8 cellular contexts compared by ENCODE assay signal in genomic region chr19:40190891-40191835, GRCh38. TPM values are rescaled to one million over a fixed set of nuclear protein-coding genes. Genes with fewer than 3 reads are reported as not detected.
DNase-seq lines count a peak whose midpoint lies in the region; ATAC-seq and TF ChIP-seq lines count a peak whose summit lies in the region.

TSS of gene MAP3K10 (plus strand) at chr19:40191426. CDS start at chr19:40192032, 606 bp downstream.

- CTCF ChIA-PET in HEK293T (lab: Yijun Ruan, JAX), result interaction anchor here (1.0 to 1.1 kb wide), 2 partner anchors 26 to 29 kb away, joined by 3 to 6 read pairs; no protein-coding TSS in a partner anchor

- 2% methylated on average over 34 of the region's 116 CpGs for WGBS in hepatocyte (ENCODE audit: low lambda C conversion rate, missing lambda C conversion rate)

- H2AFZ ChIP-seq in hepatocyte, result peak within 1 kb of the TSS; percentile 100

- ATAC-seq in GM18870 (IDR thresholded peaks at IDR 0.05; ENCODE audit: unreplicated experiment), result no peak

- H3K4me2 ChIP-seq in hepatocyte, result peak within 1 kb of the TSS; percentile 99

- peak; percentile 84 for DNase-seq in HEK293T (ENCODE audit: extremely low spot score)
- DNase-seq in NB4 (ENCODE audit: low read depth), result peak; percentile 59
- peak; percentile 54 to 79 (median 64) for DNase-seq in T-helper 2 cell
- peak in 1 of 2 donors; percentile 86 for DNase-seq in ascending aorta (ENCODE audit: low spot score in 2 of 2)
- DNase-seq in hepatocyte (ENCODE audit: low spot score), result peak; percentile 88
- DNase-seq in retinal pigment epithelial cell (ENCODE audit: low read depth), result no peak

- H4K20me1 ChIP-seq in hepatocyte (ENCODE audit: insufficient read depth, poor library complexity, severe bottlenecking), result no peaks in the 10 kb centered on the region

- H3K9me3 ChIP-seq in ascending aorta (no peaks in the 10 kb centered on the region), hepatocyte (ENCODE audit: low read depth) (no peaks in the 10 kb centered on the region)

- peak within 1 kb of the TSS; percentile 59 for H3K4me3 ChIP-seq in NB4 (ENCODE audit: low read depth, low read length)
- peak within 1 kb of the TSS; percentile 75 to 99 for H3K4me3 ChIP-seq in ascending aorta
- peak within 1 kb of the TSS; percentile 85 for H3K4me3 ChIP-seq in hepatocyte
- H3K4me3 ChIP-seq in retinal pigment epithelial cell (ENCODE audit: low read length), result peak within 1 kb of the TSS; percentile 81

- no peaks in the 10 kb centered on the region for H3K27me3 ChIP-seq in ascending aorta
- H3K27me3 ChIP-seq in hepatocyte, result no peaks in the 10 kb centered on the region

- H3K4me1 ChIP-seq in ascending aorta (peaks cover 9 to 22% of the 10 kb centered on the region in 2 donors), hepatocyte (ENCODE audit: insufficient read depth) (peaks cover 4% of the 10 kb centered on the region)

- H3K36me3 ChIP-seq in ascending aorta, result no peaks in the 10 kb centered on the region
- no peaks in the 10 kb centered on the region for H3K36me3 ChIP-seq in hepatocyte (replicated peaks; ENCODE audit: insufficient read depth, low read depth)

- TF ChIP-seq CTCF in NB4 (IDR thresholded peaks at IDR 0.05; ENCODE audit: low read depth, low read length), result no peak
- no peak for TF ChIP-seq CTCF in ascending aorta (IDR thresholded peaks at IDR 0.05)
- TF ChIP-seq CTCF in hepatocyte (IDR thresholded peaks at IDR 0.05; ENCODE audit: poor library complexity), result no peak
- TF ChIP-seq CTCF in retinal pigment epithelial cell (conservative IDR thresholded peaks at IDR 0.05; ENCODE audit: low read depth, low read length), result no peak

- POLR2A ChIA-PET in HEK293T (lab: Yijun Ruan, JAX), result interaction anchor here (0.9 to 1.8 kb wide), 5 partner anchors 26 to 274 kb away, joined by 3 to 5 read pairs (median 3); partner anchors contain the start of gene ZNF780A

- intact Hi-C loops in ascending aorta (cut with DNase I), result loop anchor here (2.0 to 5.0 kb wide), 5 partner anchors 32 to 344 kb away; partner anchors contain the start of genes C19orf47, FBL, PLD3 and PSMC4

- peak within 1 kb of the TSS; percentile 92 to 99 for H3K27ac ChIP-seq in ascending aorta
- peak within 1 kb of the TSS; percentile 96 for H3K27ac ChIP-seq in hepatocyte

- H3K79me2 ChIP-seq in hepatocyte, result no peaks in the 10 kb centered on the region

- no peaks in the 10 kb centered on the region for H3K9me2 ChIP-seq in hepatocyte (replicated peaks; ENCODE audit: insufficient read depth)

- TF ChIP-seq POLR2A in GM10847 (IDR thresholded peaks at IDR 0.05; ENCODE audit: extremely low read depth, insufficient read length) (peak; percentile 2), NB4 (IDR thresholded peaks at IDR 0.05; ENCODE audit: extremely low read depth, insufficient read length) (no peak)

TF ChIP-seq in HEK293T, 16 proteins besides CTCF, POLR2A, EP300 and RAD21:
- TF ChIP-seq HDGF (IDR thresholded peaks at IDR 0.05; ENCODE audit: borderline replicate concordance), result no peak
- TF ChIP-seq L3MBTL2 (conservative IDR thresholded peaks at IDR 0.05), result no peak
- no peak for TF ChIP-seq LEF1 (IDR thresholded peaks at IDR 0.05; ENCODE audit: borderline replicate concordance)
- TF ChIP-seq SUZ12 (IDR thresholded peaks at IDR 0.05), result no peak
- no peak for TF ChIP-seq FOXM1 (IDR thresholded peaks at IDR 0.05; ENCODE audit: borderline replicate concordance)
- TF ChIP-seq PKNOX1 (IDR thresholded peaks at IDR 0.05), result no peak
- no peak for TF ChIP-seq TARDBP (IDR thresholded peaks at IDR 0.05)
- no peak for TF ChIP-seq NFRKB (IDR thresholded peaks at IDR 0.05)
- TF ChIP-seq SP1 (IDR thresholded peaks at IDR 0.05), result no peak
- no peak for TF ChIP-seq ARNT (IDR thresholded peaks at IDR 0.05)
- TF ChIP-seq FOXK2 (IDR thresholded peaks at IDR 0.05), result no peak
- TF ChIP-seq ELF4 (IDR thresholded peaks at IDR 0.05), result no peak
- TF ChIP-seq FOXA1 (IDR thresholded peaks at IDR 0.05), result no peak
- TF ChIP-seq ZNF384 (IDR thresholded peaks at IDR 0.05), result no peak
- no peak for TF ChIP-seq CTBP1 (IDR thresholded peaks at IDR 0.05; ENCODE audit: borderline replicate concordance)

RNA-seq across cellular contexts. Expression of gene MAP3K10, which starts in this region (rescaled TPM):
- total RNA-seq in ascending aorta, result 19.4 TPM
- total RNA-seq in hepatocyte, result 6.1 and 9.5 TPM in 2 replicates
- 9.1 and 10.3 TPM in 2 replicates for polyA plus RNA-seq in hepatocyte
